ENCODE assay signal across 8 cellular contexts in genomic region chrX:143664302-143664701, GRCh38. TPM values are rescaled to one million over a fixed set of nuclear protein-coding genes. Genes with fewer than 3 reads are reported as not detected.
DNase-seq lines count a peak whose midpoint lies in the region; ATAC-seq, FAIRE-seq and TF ChIP-seq lines count a peak whose summit lies in the region.

No MANE protein-coding gene starts in this region.

- ATAC-seq in GM21360 (IDR thresholded peaks at IDR 0.05; ENCODE audit: unreplicated experiment) (peak; percentile 62), upper lobe of left lung (ENCODE audit: low FRiP score in 2 of 2) (no peak), HG03439 (IDR thresholded peaks at IDR 0.05; ENCODE audit: unreplicated experiment) (no peak), HG03097 (IDR thresholded peaks at IDR 0.05; ENCODE audit: low FRiP score, unreplicated experiment) (no peak), HG02678 (IDR thresholded peaks at IDR 0.05; ENCODE audit: unreplicated experiment) (no peak)

- peak; percentile 36 for TF ChIP-seq CTCF in BE2C (IDR thresholded peaks at IDR 0.05; ENCODE audit: low read depth, low read length)
- TF ChIP-seq CTCF in upper lobe of left lung (IDR thresholded peaks at IDR 0.05) = peak in 3 of 6 experiments; percentile 6 to 53 (median 30)

- H3K9me3 ChIP-seq in BE2C (no peaks in the 10 kb centered on the region), upper lobe of left lung (no peaks in the 10 kb centered on the region)

- H3K4me3 ChIP-seq in BE2C (ENCODE audit: low read depth, low read length) (no peak overlapping the region), upper lobe of left lung (no peak overlapping the region)

- H3K36me3 ChIP-seq in BE2C = no peaks in the 10 kb centered on the region
- H3K36me3 ChIP-seq in upper lobe of left lung = no peaks in the 10 kb centered on the region

- no peak for TF ChIP-seq POLR2A in upper lobe of left lung (IDR thresholded peaks at IDR 0.05)

- H3K4me1 ChIP-seq in BE2C (no peaks in the 10 kb centered on the region), upper lobe of left lung (no peaks in the 10 kb centered on the region)

- no peak for DNase-seq in BE2C
- DNase-seq in SK-N-DZ (ENCODE audit: low spot score) = peak; percentile 3
- no peak for DNase-seq in upper lobe of left lung

- no peak overlapping the region for H3K27ac ChIP-seq in upper lobe of left lung

- no peak for TF ChIP-seq EP300 in upper lobe of left lung (IDR thresholded peaks at IDR 0.05)

- H3K27me3 ChIP-seq in BE2C (no peaks in the 10 kb centered on the region), upper lobe of left lung (no peaks in the 10 kb centered on the region)

- FAIRE-seq in islet of Langerhans (lab: Jason Lieb, UNC) = peak; percentile 98

- WGBS in upper lobe of left lung, 2 donors = 34 to 48% methylated on average over 5 of the region's 5 CpGs

RNA-seq across cellular contexts. Expression of gene SLITRK4, which starts 28.4 kb away (rescaled TPM):
- not detected for polyA plus RNA-seq in BE2C (2012; ENCODE audit: insufficient read depth, insufficient read length, low read depth)
- polyA plus RNA-seq in SK-N-DZ (2014; cell fraction: cytosol; rRNA removed) = not detected in 2 replicates
- not detected in 2 replicates for polyA plus RNA-seq in SK-N-DZ (2014; cell fraction: nucleus; rRNA removed)
- total RNA-seq in upper lobe of left lung = under 1 TPM in 5 of 6 donors, not detected in 1; 0.33 to 0.94 (median 0.61) TPM

RNA-seq across cellular contexts. Expression of gene SPANXN2, which starts 56.2 kb away (rescaled TPM):
- polyA plus RNA-seq in BE2C (2012; ENCODE audit: insufficient read depth, insufficient read length, low read depth) = not detected
- not detected in 2 replicates for polyA plus RNA-seq in SK-N-DZ (2014; cell fraction: cytosol; rRNA removed)
- polyA plus RNA-seq in SK-N-DZ (2014; cell fraction: nucleus; rRNA removed) = not detected in 2 replicates
- total RNA-seq in upper lobe of left lung = not detected
